Comparison of ENCODE assay signal across 1 cellular context in the genomic region with DNA sequence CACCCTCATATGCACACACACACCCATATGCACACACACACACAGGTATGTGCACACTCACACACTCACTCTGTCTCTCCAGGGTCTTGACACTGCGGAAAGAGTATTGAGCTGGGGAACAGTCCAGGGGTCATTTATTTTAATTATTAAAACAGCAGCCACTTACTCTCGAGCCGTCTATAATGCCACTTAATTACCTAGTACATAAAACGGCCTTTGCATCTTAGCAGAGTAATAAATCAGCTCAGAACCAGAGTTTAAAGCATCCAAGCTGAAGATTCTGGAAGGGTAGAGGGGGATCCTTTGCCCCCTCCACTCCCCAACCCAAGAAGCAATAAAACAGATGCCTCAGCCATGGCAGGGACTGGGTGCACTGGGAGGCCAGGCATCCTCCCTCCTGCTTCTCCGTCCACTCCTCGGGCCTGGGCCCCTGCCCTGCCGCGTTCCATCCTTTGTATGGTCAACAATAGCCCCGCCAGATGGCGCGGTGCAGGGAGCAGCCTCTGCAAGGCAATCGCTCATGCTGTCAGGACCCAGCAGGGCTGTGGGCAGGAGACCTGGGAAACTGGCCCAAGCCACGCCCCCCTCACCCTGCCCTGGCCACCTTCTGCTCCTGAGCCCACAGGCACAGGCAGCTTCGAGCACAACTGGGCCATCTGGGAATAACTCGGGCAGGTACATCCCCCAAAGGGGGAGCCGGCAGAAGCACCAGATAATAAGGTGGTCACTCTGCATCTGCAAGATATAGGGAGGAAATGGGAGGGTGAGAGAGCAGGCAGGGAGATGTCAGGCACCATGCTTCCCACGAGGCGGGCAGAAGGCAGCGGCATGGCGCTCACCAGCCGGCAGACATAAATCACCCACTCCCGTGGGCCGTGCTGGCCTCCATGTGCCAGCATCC.
TF ChIP-seq lines count a peak whose summit lies in the region.

No MANE protein-coding gene starts in this region.

TF ChIP-seq in SK-N-SH, 30 proteins besides CTCF, POLR2A, EP300 and RAD21 (continued from another document):
- TF ChIP-seq, protein P1, sequence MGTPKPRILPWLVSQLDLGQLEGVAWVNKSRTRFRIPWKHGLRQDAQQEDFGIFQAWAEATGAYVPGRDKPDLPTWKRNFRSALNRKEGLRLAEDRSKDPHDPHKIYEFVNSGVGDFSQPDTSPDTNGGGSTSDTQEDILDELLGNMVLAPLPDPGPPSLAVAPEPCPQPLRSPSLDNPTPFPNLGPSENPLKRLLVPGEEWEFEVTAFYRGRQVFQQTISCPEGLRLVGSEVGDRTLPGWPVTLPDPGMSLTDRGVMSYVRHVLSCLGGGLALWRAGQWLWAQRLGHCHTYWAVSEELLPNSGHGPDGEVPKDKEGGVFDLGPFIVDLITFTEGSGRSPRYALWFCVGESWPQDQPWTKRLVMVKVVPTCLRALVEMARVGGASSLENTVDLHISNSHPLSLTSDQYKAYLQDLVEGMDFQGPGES (IDR thresholded peaks at IDR 0.05; ENCODE audit: low read depth, low read length) = no peak
- no peak for TF ChIP-seq EZH2phosphoT487 (IDR thresholded peaks at IDR 0.05; ENCODE audit: borderline replicate concordance, low read depth)
- TF ChIP-seq, protein P2, sequence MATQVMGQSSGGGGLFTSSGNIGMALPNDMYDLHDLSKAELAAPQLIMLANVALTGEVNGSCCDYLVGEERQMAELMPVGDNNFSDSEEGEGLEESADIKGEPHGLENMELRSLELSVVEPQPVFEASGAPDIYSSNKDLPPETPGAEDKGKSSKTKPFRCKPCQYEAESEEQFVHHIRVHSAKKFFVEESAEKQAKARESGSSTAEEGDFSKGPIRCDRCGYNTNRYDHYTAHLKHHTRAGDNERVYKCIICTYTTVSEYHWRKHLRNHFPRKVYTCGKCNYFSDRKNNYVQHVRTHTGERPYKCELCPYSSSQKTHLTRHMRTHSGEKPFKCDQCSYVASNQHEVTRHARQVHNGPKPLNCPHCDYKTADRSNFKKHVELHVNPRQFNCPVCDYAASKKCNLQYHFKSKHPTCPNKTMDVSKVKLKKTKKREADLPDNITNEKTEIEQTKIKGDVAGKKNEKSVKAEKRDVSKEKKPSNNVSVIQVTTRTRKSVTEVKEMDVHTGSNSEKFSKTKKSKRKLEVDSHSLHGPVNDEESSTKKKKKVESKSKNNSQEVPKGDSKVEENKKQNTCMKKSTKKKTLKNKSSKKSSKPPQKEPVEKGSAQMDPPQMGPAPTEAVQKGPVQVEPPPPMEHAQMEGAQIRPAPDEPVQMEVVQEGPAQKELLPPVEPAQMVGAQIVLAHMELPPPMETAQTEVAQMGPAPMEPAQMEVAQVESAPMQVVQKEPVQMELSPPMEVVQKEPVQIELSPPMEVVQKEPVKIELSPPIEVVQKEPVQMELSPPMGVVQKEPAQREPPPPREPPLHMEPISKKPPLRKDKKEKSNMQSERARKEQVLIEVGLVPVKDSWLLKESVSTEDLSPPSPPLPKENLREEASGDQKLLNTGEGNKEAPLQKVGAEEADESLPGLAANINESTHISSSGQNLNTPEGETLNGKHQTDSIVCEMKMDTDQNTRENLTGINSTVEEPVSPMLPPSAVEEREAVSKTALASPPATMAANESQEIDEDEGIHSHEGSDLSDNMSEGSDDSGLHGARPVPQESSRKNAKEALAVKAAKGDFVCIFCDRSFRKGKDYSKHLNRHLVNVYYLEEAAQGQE (IDR thresholded peaks at IDR 0.05; ENCODE audit: low read depth, low read length) = peak; percentile 54; the same call in 1 of the 2 replicates
- peak; percentile 86 for TF ChIP-seq SMC3 (IDR thresholded peaks at IDR 0.05; ENCODE audit: low read depth, low read length)
- no peak for TF ChIP-seq CHD2 (IDR thresholded peaks at IDR 0.05; ENCODE audit: low read length, partially characterized antibody)
- TF ChIP-seq JUND (IDR thresholded peaks at IDR 0.05) = no peak
- TF ChIP-seq USF1 (IDR thresholded peaks at IDR 0.05; ENCODE audit: borderline replicate concordance, low read depth) = no peak
- no peak for TF ChIP-seq GABPA (IDR thresholded peaks at IDR 0.05; ENCODE audit: low read depth)
- TF ChIP-seq FOXJ3 (CRISPR knock-in tag; IDR thresholded peaks at IDR 0.05) = peak; percentile 89
- TF ChIP-seq USF2 (IDR thresholded peaks at IDR 0.05; ENCODE audit: borderline replicate concordance, low read depth, low read length) = peak; percentile 5; the same call in 1 of the 2 replicates
- TF ChIP-seq GATA2 (CRISPR knock-in tag; IDR thresholded peaks at IDR 0.05) = peak; percentile 60
- TF ChIP-seq SIN3A (IDR thresholded peaks at IDR 0.05; ENCODE audit: borderline replicate concordance, low read depth, low read length) = peak; percentile 84; the same call in 1 of the 2 replicates
